ENCODE assay signal across 18 cellular contexts in the genomic region with DNA sequence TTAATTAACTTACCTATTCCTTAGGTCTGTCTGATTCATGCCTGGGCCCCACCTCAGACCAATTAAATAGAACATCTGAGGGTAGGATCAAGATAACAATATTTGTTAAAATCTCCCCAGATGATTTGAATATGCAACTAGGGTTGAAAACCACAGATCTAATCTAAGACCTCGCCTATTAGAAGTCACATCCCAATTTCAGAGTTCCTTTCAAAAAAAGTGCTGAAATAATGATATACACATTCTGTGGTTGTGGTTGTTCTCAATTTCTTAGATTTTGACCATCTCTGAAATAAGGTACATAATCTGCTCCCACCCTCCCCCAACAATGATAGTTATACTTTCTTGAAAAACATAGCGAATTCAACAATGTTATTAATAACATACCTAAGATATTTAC. TPM values are rescaled to one million over a fixed set of nuclear protein-coding genes. Genes with fewer than 3 reads are reported as not detected.
DNase-seq lines count a peak whose midpoint lies in the region; ATAC-seq and TF ChIP-seq lines count a peak whose summit lies in the region.
"Had no signal": no experiment of that assay in that cellular context is flagged by ENCODE, and none has a peak within 500 bp of the region (broad histone marks: within the 10 kb centered on the region; RNA-seq: fewer than 3 reads in every experiment).

No MANE protein-coding gene starts in this region.

- peaks cover 83% of the 10 kb centered on the region for H3K4me1 ChIP-seq in OCI-LY7 (ENCODE audit: insufficient read depth, low read length, poor library complexity, severe bottlenecking)

- intact Hi-C loops in natural killer cell (cut with micrococcal nuclease) (no loop called here), OCI-LY7 (cut with micrococcal nuclease; ENCODE audit: unreplicated experiment) (no loop called here)

- no TSS peak for BruUV-seq in OCI-LY7 (replicated peaks; lab: Mats Ljungman, UMichigan)

- POLR2A ChIA-PET in OCI-LY7 (lab: Charles Lee): interaction anchor here (0.6 to 7.7 kb wide), 3 partner anchors 11 to 43 kb away, joined by 3 to 194 read pairs (median 6); no protein-coding TSS in a partner anchor

- no peaks in the 10 kb centered on the region for H3K36me3 ChIP-seq in OCI-LY7 (ENCODE audit: insufficient read depth, low read length)
- H3K36me3 ChIP-seq: BLaER1 treated with 17β-estradiol and CSF1 and Interleukin-3, amounts not matched to agents 10 nM and 100 nM had no signal

- H3K4me3 ChIP-seq in OCI-LY7 (ENCODE audit: low read depth, low read length, poor library complexity, severe bottlenecking): peak overlapping the region; percentile 36
- H3K4me3 ChIP-seq: BLaER1 treated with 17β-estradiol and CSF1 and Interleukin-3, amounts not matched to agents 10 nM and 100 nM; GM23338 had no signal

- H2AFZ ChIP-seq in OCI-LY7 (ENCODE audit: low read length): peak overlapping the region; percentile 69; the same call in 1 of the 2 replicates

- ATAC-seq in natural killer cell (no peak), HG03342 (IDR thresholded peaks at IDR 0.05; ENCODE audit: unreplicated experiment) (no peak), GM21526 (IDR thresholded peaks at IDR 0.05; ENCODE audit: low FRiP score, unreplicated experiment) (no peak)
- no peak for ATAC-seq in natural killer cell treated with Interleukin-12 subunit alpha and Interleukin-12 subunit beta and Interleukin-15 and Interleukin-18, amount 100 ng/mL, for 72 hours
- ATAC-seq in effector memory CD8-positive, alpha-beta T cell (replicated peaks): peak; percentile 18
- ATAC-seq: GM23338 had no signal

- H3K27ac Mint-ChIP-seq in natural killer cell: no peak overlapping the region
- H3K27ac Mint-ChIP-seq in natural killer cell treated with Interleukin-12 subunit alpha and Interleukin-12 subunit beta and Interleukin-15 and Interleukin-18, amount 100 ng/mL, for 72 hours: no peak overlapping the region
- no peak overlapping the region for H3K27ac Mint-ChIP-seq in effector memory CD8-positive, alpha-beta T cell
- H3K27ac Mint-ChIP-seq: CD4-positive, alpha-beta T cell; GM23338 had no signal

- H3K4me2 ChIP-seq in OCI-LY7 (ENCODE audit: low read length): peak overlapping the region; percentile 80
- H3K4me2 ChIP-seq: BLaER1 treated with 17β-estradiol and CSF1 and Interleukin-3, amounts not matched to agents 10 nM and 100 nM; GM23338 had no signal

- H3K9me3 ChIP-seq in OCI-LY7 (ENCODE audit: low read length): no peaks in the 10 kb centered on the region
- H3K9me3 ChIP-seq: BLaER1 treated with 17β-estradiol and CSF1 and Interleukin-3, amounts not matched to agents 10 nM and 100 nM had no signal

- peak overlapping the region; percentile 47 for H3K27ac ChIP-seq in OCI-LY7 (ENCODE audit: low read depth, low read length, poor library complexity, severe bottlenecking)
- H3K27ac ChIP-seq: BLaER1 treated with 17β-estradiol and CSF1 and Interleukin-3, amounts not matched to agents 10 nM and 100 nM had no signal

- no peaks in the 10 kb centered on the region for H4K20me1 ChIP-seq in OCI-LY7 (ENCODE audit: insufficient read depth, low read length)

- DNase-seq in natural killer cell (no peak), OCI-LY7 (ENCODE audit: low spot score) (no peak), iPS-NIHi7 (ENCODE audit: extremely low spot score) (no peak)
- no peak for DNase-seq in natural killer cell treated with Interleukin-12 subunit alpha and Interleukin-12 subunit beta and Interleukin-15 and Interleukin-18, amount 100 ng/mL, for 72 hours (ENCODE audit: low spot score)
- DNase-seq in effector memory CD8-positive, alpha-beta T cell: no peak
- DNase-seq: 8988T; AML-193; CD4-positive, alpha-beta T cell; DMS153; DMS79 treated with DMSO at 0.1 percent for 48 hours; GDM1; H7; IMR-90; KBM-7 had no signal

- CTCF ChIA-PET in OCI-LY7 (lab: Charles Lee; ENCODE audit: unreplicated experiment): interaction anchor here (4.5 kb wide), 1 partner anchor 10 kb away, joined by 23 read pairs; no protein-coding TSS in a partner anchor

- peak overlapping the region; percentile 50 for H3K4me3 Mint-ChIP-seq in natural killer cell
- no peak overlapping the region for H3K4me3 Mint-ChIP-seq in natural killer cell treated with Interleukin-12 subunit alpha and Interleukin-12 subunit beta and Interleukin-15 and Interleukin-18, amount 100 ng/mL, for 72 hours
- H3K4me3 Mint-ChIP-seq in effector memory CD8-positive, alpha-beta T cell: peak overlapping the region in 1 of 2 donors; percentile 14
- H3K4me3 Mint-ChIP-seq: CD4-positive, alpha-beta T cell; GM23338 had no signal

- TF ChIP-seq CTCF in natural killer cell (IDR thresholded peaks at IDR 0.05) (no peak), OCI-LY7 (conservative IDR thresholded peaks at IDR 0.05; ENCODE audit: low read length) (no peak)

- H3K36me3 Mint-ChIP-seq in natural killer cell: peaks cover 5% of the 10 kb centered on the region
- H3K36me3 Mint-ChIP-seq in natural killer cell treated with Interleukin-12 subunit alpha and Interleukin-12 subunit beta and Interleukin-15 and Interleukin-18, amount 100 ng/mL, for 72 hours: peaks cover 2% of the 10 kb centered on the region
- peaks cover 4% of the 10 kb centered on the region for H3K36me3 Mint-ChIP-seq in effector memory CD8-positive, alpha-beta T cell (ENCODE audit: insufficient read depth)

- H3K9me3 Mint-ChIP-seq in natural killer cell: no peaks in the 10 kb centered on the region
- no peaks in the 10 kb centered on the region for H3K9me3 Mint-ChIP-seq in natural killer cell treated with Interleukin-12 subunit alpha and Interleukin-12 subunit beta and Interleukin-15 and Interleukin-18, amount 100 ng/mL, for 72 hours
- H3K9me3 Mint-ChIP-seq in effector memory CD8-positive, alpha-beta T cell: no peaks in the 10 kb centered on the region
- H3K9me3 Mint-ChIP-seq: CD4-positive, alpha-beta T cell; GM23338 had no signal

- H3K79me2 ChIP-seq in OCI-LY7 (ENCODE audit: insufficient read depth, low read depth, low read length): no peaks in the 10 kb centered on the region

- no peaks in the 10 kb centered on the region for H3K9me2 ChIP-seq in OCI-LY7 (ENCODE audit: insufficient read depth, low read length)

- H3K27me3 Mint-ChIP-seq in natural killer cell (ENCODE audit: low read depth in 2 of 2): peaks cover 42 to 61% of the 10 kb centered on the region in 2 donors
- peaks cover 38 to 73% of the 10 kb centered on the region in 2 donors for H3K27me3 Mint-ChIP-seq in natural killer cell treated with Interleukin-12 subunit alpha and Interleukin-12 subunit beta and Interleukin-15 and Interleukin-18, amount 100 ng/mL, for 72 hours
- H3K27me3 Mint-ChIP-seq in effector memory CD8-positive, alpha-beta T cell: peaks cover 40 to 45% of the 10 kb centered on the region in 2 donors
- H3K27me3 Mint-ChIP-seq: CD4-positive, alpha-beta T cell had no signal

- H3K4me1 Mint-ChIP-seq in natural killer cell: peaks cover 53 to 55% of the 10 kb centered on the region in 2 donors
- H3K4me1 Mint-ChIP-seq in natural killer cell treated with Interleukin-12 subunit alpha and Interleukin-12 subunit beta and Interleukin-15 and Interleukin-18, amount 100 ng/mL, for 72 hours (ENCODE audit: low read depth in 2 of 2): peaks cover 39 to 44% of the 10 kb centered on the region in 2 donors
- peaks cover 46 to 50% of the 10 kb centered on the region in 2 donors for H3K4me1 Mint-ChIP-seq in effector memory CD8-positive, alpha-beta T cell (ENCODE audit: low read depth in 2 of 2)

RNA-seq across cellular contexts. Expression of a gene that starts 27.7 kb away (rescaled TPM):
- total RNA-seq in natural killer cell (1 to 10 TPM in 1 of 3 donors, not detected in 2; 1.4 TPM), OCI-LY7 (2022) (1.7 and 1.9 TPM in 2 replicates)
- total RNA-seq in natural killer cell treated with Interleukin-12 subunit alpha and Interleukin-12 subunit beta and Interleukin-15 and Interleukin-18, amount 100 ng/mL, for 72 hours: 1 to 10 TPM in 1 of 2 donors, under 1 TPM in 1; 0.21 to 2.0 TPM
- 0.28 and 1.1 TPM in 2 replicates for total RNA-seq in OCI-LY7 (2014; rRNA removed; shearing (Covaris generic))

RNA-seq across cellular contexts. Expression of a gene that starts 27.8 kb away (rescaled TPM):
- not detected for total RNA-seq in natural killer cell
- not detected for total RNA-seq in natural killer cell treated with Interleukin-12 subunit alpha and Interleukin-12 subunit beta and Interleukin-15 and Interleukin-18, amount 100 ng/mL, for 72 hours
- total RNA-seq in OCI-LY7 (2014; rRNA removed; shearing (Covaris generic)): not detected in 2 replicates
- total RNA-seq in OCI-LY7 (2022): not detected in 2 replicates
- total RNA-seq: CD4-positive, alpha-beta T cell; IMR-90 had no signal
